Comparison of ENCODE assay signal across 8 cellular contexts in the genomic region with DNA sequence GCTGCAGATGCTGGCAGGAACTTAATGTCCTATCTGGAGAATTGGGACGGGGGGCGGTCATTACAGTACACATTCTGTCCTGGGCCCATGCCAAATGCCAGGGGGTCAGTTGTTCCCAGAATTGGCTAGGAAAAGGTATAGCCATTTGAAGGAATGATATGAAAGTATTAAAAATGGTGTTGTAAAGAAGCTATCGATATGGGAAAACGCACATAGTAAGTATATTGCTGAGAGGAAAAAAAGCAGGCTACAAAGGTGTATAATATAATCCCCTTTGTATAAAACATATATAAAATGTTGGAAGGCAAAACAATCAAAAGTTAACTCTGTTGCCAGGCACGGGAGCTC. TPM values are rescaled to one million over a fixed set of nuclear protein-coding genes. Genes with fewer than 3 reads are reported as not detected.
A peak's percentile ranks its signal among the peaks of the same experiment; 100 is the strongest.
DNase-seq lines count a peak whose midpoint lies in the region; ATAC-seq and TF ChIP-seq lines count a peak whose summit lies in the region.

No MANE protein-coding gene starts in this region.

- H3K4me1 ChIP-seq in right atrium auricular region (peaks cover 0 to 28% of the 10 kb centered on the region in 2 donors), breast epithelium (no peaks in the 10 kb centered on the region), mucosa of rectum (ENCODE audit: control insufficient read depth in 2 of 2, insufficient read depth in 2 of 2, low read length in 2 of 2) (peaks cover 35 to 48% of the 10 kb centered on the region in 2 donors)

- no peak for ATAC-seq in Right ventricle myocardium inferior
- ATAC-seq in GM18519 (IDR thresholded peaks at IDR 0.05; ENCODE audit: low FRiP score, unreplicated experiment), result no peak

- H3K27ac ChIP-seq in right atrium auricular region, result peak overlapping the region; percentile 50 to 68
- peak overlapping the region; percentile 39 to 71 for H3K27ac ChIP-seq in breast epithelium
- H3K27ac ChIP-seq in mucosa of rectum (ENCODE audit: low read depth in 2 of 2, low read length in 2 of 2), result peak overlapping the region; percentile 60 to 79

- no peak for TF ChIP-seq CTCF in right atrium auricular region (IDR thresholded peaks at IDR 0.05)
- TF ChIP-seq CTCF in breast epithelium (IDR thresholded peaks at IDR 0.05), result no peak

- no peak for TF ChIP-seq POLR2A in breast epithelium (IDR thresholded peaks at IDR 0.05)

- H3K36me3 ChIP-seq in right atrium auricular region (peaks cover 6% of the 10 kb centered on the region), breast epithelium (no peaks in the 10 kb centered on the region), mucosa of rectum (ENCODE audit: control insufficient read depth in 2 of 2, insufficient read depth in 2 of 2, low read length in 2 of 2) (peaks cover 0 to 7% of the 10 kb centered on the region in 2 donors)

- H3K4me3 ChIP-seq in right atrium auricular region (peak overlapping the region; percentile 19 to 58), breast epithelium (peak overlapping the region; percentile 47 to 69 (median 69)), mucosa of rectum (ENCODE audit: low read length in 2 of 2) (peak overlapping the region; percentile 75 to 77)

- H3K27me3 ChIP-seq in right atrium auricular region, result no peaks in the 10 kb centered on the region
- H3K27me3 ChIP-seq in breast epithelium, result no peaks in the 10 kb centered on the region
- H3K27me3 ChIP-seq in mucosa of rectum (ENCODE audit: control insufficient read depth in 2 of 2, insufficient read depth in 2 of 2, low read length in 2 of 2), result no peaks in the 10 kb centered on the region

- intact Hi-C loops in Right ventricle myocardium inferior (cut with DNase I) (no loop called here), breast epithelium (cut with DNase I; ENCODE audit: low total_unique reads) (no loop called here)

- DNase-seq in right atrium auricular region (ENCODE audit: low spot score) (no peak), Right ventricle myocardium inferior (ENCODE audit: missing footprints) (no peak), breast epithelium (ENCODE audit: low spot score in 2 of 2) (no peak), cerebellar nuclear complex (lab: John Stamatoyannopoulos, UW) (no peak), hippocampal formation (lab: John Stamatoyannopoulos, UW) (no peak), ureter (ENCODE audit: low spot score) (no peak)

- H3K9ac ChIP-seq in mucosa of rectum (ENCODE audit: low read depth in 1 of 2, low read length in 2 of 2), result peak overlapping the region; percentile 80 to 91

- H3K9me3 ChIP-seq in right atrium auricular region (no peaks in the 10 kb centered on the region), breast epithelium (no peaks in the 10 kb centered on the region), mucosa of rectum (ENCODE audit: control insufficient read depth in 2 of 2, low read length in 2 of 2) (no peaks in the 10 kb centered on the region)

RNA-seq across cellular contexts. Expression of a gene that starts 0.5 kb away (rescaled TPM):
- under 1 TPM in 1 of 2 donors, not detected in 1; 0.44 TPM for total RNA-seq in right atrium auricular region
- 0.22 TPM for total RNA-seq in Right ventricle myocardium inferior
- total RNA-seq in breast epithelium, result 1 to 10 TPM in 1 of 3 donors, under 1 TPM in 2; 0.59 to 1.6 (median 0.80) TPM
- total RNA-seq in ureter, result 1.0 TPM

RNA-seq across cellular contexts. Expression of a gene that starts 7.4 kb away (rescaled TPM):
- total RNA-seq in right atrium auricular region (10 to 100 TPM; 38.5 to 64.3 TPM), Right ventricle myocardium inferior (58.6 TPM), breast epithelium (100 to 1,000 TPM in 1 of 3 donors, 10 to 100 TPM in 2; 18.3 to 102 (median 35.4) TPM), ureter (22.4 TPM)

RNA-seq across cellular contexts. Expression of a gene that starts 7.6 kb away (rescaled TPM):
- 100 to 1,000 TPM in 1 of 2 donors, not detected in 1; 431 TPM for total RNA-seq in right atrium auricular region
- 15,747 TPM for total RNA-seq in Right ventricle myocardium inferior
- 1,000 to 10,000 TPM; 1,664 to 2,064 (median 2,058) TPM for total RNA-seq in breast epithelium
- 3,373 TPM for total RNA-seq in ureter

RNA-seq across cellular contexts. Expression of a gene that starts 8.3 kb away (rescaled TPM):
- total RNA-seq in right atrium auricular region, result 1 to 10 TPM; 5.5 to 5.9 TPM
- total RNA-seq in Right ventricle myocardium inferior, result 0.30 TPM
- 1 to 10 TPM in 1 of 3 donors, under 1 TPM in 1, not detected in 1; 0.16 to 5.0 TPM for total RNA-seq in breast epithelium
- not detected for total RNA-seq in ureter

RNA-seq across cellular contexts. Expression of a gene that starts 14.7 kb away (rescaled TPM):
- total RNA-seq in right atrium auricular region (under 1 TPM in 1 of 2 donors, not detected in 1; 0.55 TPM), Right ventricle myocardium inferior (not detected), breast epithelium (1 to 10 TPM; 1.2 to 3.2 (median 1.3) TPM), ureter (0.52 TPM)
